Comparison of ENCODE assay signal across 37 cellular contexts in genomic region chr2:176022048-176022447, GRCh38.
"Had no signal": no experiment of that assay in that cellular context is flagged by ENCODE, and none has a peak within 500 bp of the region (broad histone marks: within the 10 kb centered on the region; RNA-seq: fewer than 3 reads in every experiment).

No MANE protein-coding gene starts in this region.

- H3K4me2 ChIP-seq: KMS-11 had no signal

- H3K9me3 ChIP-seq: MG63 had no signal

- H3K36me3 ChIP-seq: MG63 had no signal

- H3K9ac ChIP-seq: KMS-11 had no signal

- DNase-seq: Karpas-422, Kasumi-1, MG63, MM.1S, MV-4-11, NCI-H1048, NCI-H1092, NCI-H1092 treated with DMSO at 0.1 percent for 48 hours, NCI-H1105, NCI-H1105 treated with DMSO at 0.1 percent for 48 hours, NCI-H1417, NCI-H1417 treated with DMSO at 0.1 percent for 48 hours, NCI-H1436, NCI-H1436 treated with DMSO at 0.1 percent for 48 hours, NCI-H146, NCI-H1694, NCI-H1694 treated with DMSO at 0.1 percent for 48 hours, NCI-H187, NCI-H187 treated with DMSO at 0.1 percent for 48 hours, NCI-H1930, NCI-H2029, NCI-H2029 treated with DMSO at 0.1 percent for 48 hours, NCI-H2081, NCI-H2081 treated with DMSO at 0.1 percent for 48 hours, NCI-H2107, NCI-H2171, NCI-H2171 treated with DMSO at 0.1 percent for 48 hours, NCI-H2227 treated with DMSO at 0.1 percent for 48 hours, NCI-H226, NCI-H345, NCI-H446, NCI-H446 treated with DMSO at 0.1 percent for 48 hours, NCI-H510A, NCI-H510A treated with DMSO at 0.1 percent for 48 hours, NCI-H524, NCI-H524 treated with DMSO at 0.1 percent for 48 hours had no signal

- H3K27ac ChIP-seq: KMS-11 had no signal

- H3K4me3 ChIP-seq: MG63 had no signal
